8 cellular contexts compared by ENCODE assay signal in genomic region chr10:72315611-72316385, GRCh38. TPM values are rescaled to one million over a fixed set of nuclear protein-coding genes. Genes with fewer than 3 reads are reported as not detected.
A peak's percentile ranks its signal among the peaks of the same experiment; 100 is the strongest.
DNase-seq lines count a peak whose midpoint lies in the region; ATAC-seq and TF ChIP-seq lines count a peak whose summit lies in the region.

No MANE protein-coding gene starts in this region.

- H3K4me1 ChIP-seq in RWPE2 (ENCODE audit: insufficient read depth, poor library complexity, severe bottlenecking) = peaks cover 37% of the 10 kb centered on the region
- H3K4me1 ChIP-seq in fibroblast of lung (ENCODE audit: control insufficient read depth, extremely low read depth, insufficient read depth, low read length) = peaks cover 29% of the 10 kb centered on the region
- H3K4me1 ChIP-seq in psoas muscle = peaks cover 48% of the 10 kb centered on the region

- ATAC-seq in RWPE2 (ENCODE audit: low read depth) = peak; percentile 10; the same call in 1 of the 3 replicates
- ATAC-seq in psoas muscle = peak; percentile 69 to 83 (median 74)
- no peak for ATAC-seq in HG03045 (IDR thresholded peaks at IDR 0.05; ENCODE audit: unreplicated experiment)
- ATAC-seq in HG02852 (IDR thresholded peaks at IDR 0.05; ENCODE audit: unreplicated experiment) = no peak

- no peaks in the 10 kb centered on the region for H3K9me3 ChIP-seq in RWPE2 (ENCODE audit: severe bottlenecking)
- H3K9me3 ChIP-seq in fibroblast of lung (ENCODE audit: control insufficient read depth, insufficient read depth, low read depth, low read length) = no peaks in the 10 kb centered on the region
- H3K9me3 ChIP-seq in psoas muscle = no peaks in the 10 kb centered on the region
- no peaks in the 10 kb centered on the region for H3K9me3 ChIP-seq in WERI-Rb-1 (ENCODE audit: severe bottlenecking)

- intact Hi-C loops in psoas muscle (cut with DNase I) = loop anchor here (5.0 to 10.0 kb wide), 3 partner anchors 38 to 81 kb away; no protein-coding TSS in a partner anchor

- H3K27ac ChIP-seq in RWPE2 (ENCODE audit: poor library complexity, severe bottlenecking) (peak overlapping the region; percentile 99), fibroblast of lung (ENCODE audit: insufficient read depth, low read length) (peak overlapping the region; percentile 22), psoas muscle (peak overlapping the region; percentile 87), WERI-Rb-1 (no peak overlapping the region)

- 0 to 9% (median 6%) methylated on average over 2 of the region's 2 CpGs for WGBS in psoas muscle, 3 donors

- H3K4me2 ChIP-seq in fibroblast of lung (ENCODE audit: extremely low read depth, insufficient read depth, low read length) = no peak overlapping the region

- H3K27me3 ChIP-seq in RWPE2 (ENCODE audit: insufficient read depth, poor library complexity, severe bottlenecking) = no peaks in the 10 kb centered on the region
- H3K27me3 ChIP-seq in fibroblast of lung (ENCODE audit: control insufficient read depth, insufficient read depth, low read length) = no peaks in the 10 kb centered on the region
- H3K27me3 ChIP-seq in psoas muscle (ENCODE audit: insufficient read depth in 3 of 3, low read length in 2 of 3) = no peaks in the 10 kb centered on the region
- no peaks in the 10 kb centered on the region for H3K27me3 ChIP-seq in WERI-Rb-1 (ENCODE audit: insufficient read depth, low read depth, severe bottlenecking)

- no peak for TF ChIP-seq CTCF in RWPE2 (IDR thresholded peaks at IDR 0.05; ENCODE audit: poor library complexity, severe bottlenecking)
- no peak for TF ChIP-seq CTCF in fibroblast of lung (conservative IDR thresholded peaks at IDR 0.05 in 1 of 2, IDR thresholded peaks at IDR 0.05 in 1 of 2; ENCODE audit: low read depth in 1 of 2, low read length in 2 of 2)
- no peak for TF ChIP-seq CTCF in psoas muscle (IDR thresholded peaks at IDR 0.05)
- TF ChIP-seq CTCF in WERI-Rb-1 (IDR thresholded peaks at IDR 0.05; ENCODE audit: low read depth, low read length) = no peak

- H2AFZ ChIP-seq in fibroblast of lung (ENCODE audit: low read length) = no peak overlapping the region

- H3K36me3 ChIP-seq in RWPE2 (ENCODE audit: low read depth) (no peaks in the 10 kb centered on the region), fibroblast of lung (ENCODE audit: control insufficient read depth, insufficient read depth, low read length) (no peaks in the 10 kb centered on the region), psoas muscle (ENCODE audit: insufficient read depth in 1 of 2, low read depth in 1 of 2) (no peaks in the 10 kb centered on the region), WERI-Rb-1 (no peaks in the 10 kb centered on the region)

- DNase-seq in GM03348 (ENCODE audit: low spot score) (peak; percentile 69), RWPE2 (ENCODE audit: low spot score) (no peak), fibroblast of lung (ENCODE audit: low read depth in 2 of 2) (peak; percentile 70 to 93), psoas muscle (peak; percentile 66 to 80), WERI-Rb-1 (no peak), AG08396 (ENCODE audit: low spot score) (no peak)

- H4K20me1 ChIP-seq in fibroblast of lung (ENCODE audit: control insufficient read depth, extremely low read depth, insufficient read depth, low read length) = no peaks in the 10 kb centered on the region

- H3K9ac ChIP-seq in fibroblast of lung (ENCODE audit: insufficient read depth, low read length) = no peak overlapping the region

- H3K79me2 ChIP-seq in fibroblast of lung (ENCODE audit: control insufficient read depth, insufficient read depth, low read length) = no peaks in the 10 kb centered on the region

- H3K4me3 ChIP-seq in RWPE2 (ENCODE audit: severe bottlenecking) (no peak overlapping the region), fibroblast of lung (replicated peaks in 1 of 4; ENCODE audit: control extremely low read depth in 1 of 4, insufficient read depth in 1 of 4, low read depth in 3 of 4, low read length in 4 of 4) (no peak overlapping the region), psoas muscle (no peak overlapping the region), WERI-Rb-1 (ENCODE audit: low read depth, low read length) (no peak overlapping the region)

RNA-seq across cellular contexts. Expression of gene DNAJB12, which starts 38.9 kb away (rescaled TPM):
- total RNA-seq in fibroblast of lung (20.5 and 26.3 TPM in 2 replicates), psoas muscle (10 to 100 TPM; 24.0 to 38.7 (median 34.0) TPM)
- polyA plus RNA-seq in fibroblast of lung (16.0 and 17.2 TPM in 2 replicates), psoas muscle (10 to 100 TPM; 22.1 to 24.9 (median 22.5) TPM)
- polyA plus RNA-seq in fibroblast of lung (2012) = 28.0 and 28.7 TPM in 2 replicates
- 36.0 and 54.5 TPM in 2 replicates for polyA minus RNA-seq in fibroblast of lung (ENCODE audit: low replicate concordance)

RNA-seq across cellular contexts. Expression of gene DDIT4, which starts 42.1 kb away (rescaled TPM):
- 662 and 712 TPM in 2 replicates for total RNA-seq in fibroblast of lung
- 26.3 and 51.3 TPM in 2 replicates for polyA plus RNA-seq in fibroblast of lung
- 41.9 and 71.5 TPM in 2 replicates for polyA plus RNA-seq in fibroblast of lung (2012)
- polyA minus RNA-seq in fibroblast of lung (ENCODE audit: low replicate concordance) = 16.6 and 31.2 TPM in 2 replicates
- total RNA-seq in psoas muscle = 100 to 1,000 TPM in 1 of 4 donors, 10 to 100 TPM in 3; 16.1 to 220 (median 65.4) TPM
- polyA plus RNA-seq in psoas muscle = 100 to 1,000 TPM; 114 to 744 (median 487) TPM

Comparison
In these comparisons a context has a peak if more than half of its experiments do, and no peak if none do; other contexts are left out.
1. DNase-seq: peak in GM03348 (single experiment), fibroblast of lung (2 of 2) and psoas muscle (2 of 2); none in RWPE2 (single experiment), WERI-Rb-1 (single experiment) and AG08396 (single experiment).
2. ATAC-seq: peak in RWPE2 (single experiment) and psoas muscle (4 of 4); none in HG03045 (single experiment) and HG02852 (single experiment).